8 cellular contexts compared by ENCODE assay signal in genomic region chr4:109998867-109999303, GRCh38.
A peak's percentile ranks its signal among the peaks of the same experiment; 100 is the strongest.
DNase-seq lines count a peak whose midpoint lies in the region; ATAC-seq and TF ChIP-seq lines count a peak whose summit lies in the region.

No MANE protein-coding gene starts in this region.

- TF ChIP-seq POLR2A in heart left ventricle (IDR thresholded peaks at IDR 0.05) (no peak), erythroblast (IDR thresholded peaks at IDR 0.05; ENCODE audit: low read length) (no peak)

- peaks cover 16% of the 10 kb centered on the region for H3K27me3 Mint-ChIP-seq in neural crest cell (ENCODE audit: low read depth)

- H3K27ac ChIP-seq in heart left ventricle, result no peak overlapping the region
- no peak overlapping the region for H3K27ac ChIP-seq in right atrium auricular region
- H3K27ac ChIP-seq in SK-N-MC, result peak overlapping the region; percentile 32; the same call in 1 of the 2 replicates

- no peaks in the 10 kb centered on the region for H3K4me1 Mint-ChIP-seq in neural crest cell

- ATAC-seq in heart left ventricle (peak in 3 of 4 donors; percentile 32 to 62 (median 36)), GM21529 (IDR thresholded peaks at IDR 0.05; ENCODE audit: unreplicated experiment) (peak; percentile 47)

- no peak overlapping the region for H3K9ac ChIP-seq in SK-N-MC (ENCODE audit: insufficient read length)

- intact Hi-C loops in heart left ventricle (cut with DNase I), result loop anchor here in 7 of 10 donors (2.0 to 10.0 kb wide), 6 partner anchors 313 to 1636 kb away; no protein-coding TSS in a partner anchor

- no peaks in the 10 kb centered on the region for H3K9me3 Mint-ChIP-seq in neural crest cell

- H3K36me3 ChIP-seq in heart left ventricle (no peaks in the 10 kb centered on the region), right atrium auricular region (no peaks in the 10 kb centered on the region), SK-N-MC (ENCODE audit: insufficient read depth, low read length) (no peaks in the 10 kb centered on the region)

- DNase-seq in heart left ventricle, result peak in 1 of 5 donors; percentile 18
- DNase-seq in right atrium auricular region (ENCODE audit: low spot score), result no peak
- peak; percentile 70 to 79 for DNase-seq in Kasumi-1 (lab: John Stamatoyannopoulos, UW)
- peak; percentile 81 for DNase-seq in SK-N-MC (ENCODE audit: low read depth, low spot score)
- peak; percentile 65 to 82 for DNase-seq in erythroblast (lab: John Stamatoyannopoulos, UW)
- peak; percentile 41 for DNase-seq in neural crest cell (ENCODE audit: low read depth, low spot score)
- no peak for DNase-seq in islet precursor cell

- H3K27ac Mint-ChIP-seq in neural crest cell (ENCODE audit: unreplicated experiment), result no peak overlapping the region

- 0 to 3% (median 3%) methylated on average over 1 of the region's 1 CpG for WGBS in heart left ventricle, 4 donors

- H3K27me3 ChIP-seq in heart left ventricle, result peaks cover 0 to 10% (median 0%) of the 10 kb centered on the region in 9 donors
- no peaks in the 10 kb centered on the region for H3K27me3 ChIP-seq in right atrium auricular region

- no peak overlapping the region for H3K4me3 ChIP-seq in heart left ventricle
- no peak overlapping the region for H3K4me3 ChIP-seq in right atrium auricular region
- no peak overlapping the region for H3K4me3 ChIP-seq in SK-N-MC

- TF ChIP-seq CTCF in heart left ventricle (IDR thresholded peaks at IDR 0.05) (peak; percentile 50 to 73 (median 64)), right atrium auricular region (IDR thresholded peaks at IDR 0.05) (peak in 1 of 2 donors; percentile 74), neural crest cell (conservative IDR thresholded peaks at IDR 0.05) (peak; percentile 83)

- H3K4me3 Mint-ChIP-seq in neural crest cell, result no peak overlapping the region

- H3K4me1 ChIP-seq in heart left ventricle, result peaks cover 0 to 9% (median 0%) of the 10 kb centered on the region in 12 donors
- H3K4me1 ChIP-seq in right atrium auricular region, result no peaks in the 10 kb centered on the region

- no peaks in the 10 kb centered on the region for H3K36me3 Mint-ChIP-seq in neural crest cell (ENCODE audit: low read depth)

- H3K9me3 ChIP-seq in heart left ventricle (no peaks in the 10 kb centered on the region), right atrium auricular region (no peaks in the 10 kb centered on the region), SK-N-MC (ENCODE audit: low read depth, low read length) (no peaks in the 10 kb centered on the region)

Comparison
In these comparisons a context has a peak if more than half of its experiments do, and no peak if none do; other contexts are left out.
1. DNase-seq: peak in Kasumi-1 (2 of 2), SK-N-MC (single experiment), erythroblast (2 of 2) and neural crest cell (single experiment); none in right atrium auricular region (single experiment) and islet precursor cell (single experiment).